Comparison of ENCODE assay signal across 1 cellular context in the genomic region with DNA sequence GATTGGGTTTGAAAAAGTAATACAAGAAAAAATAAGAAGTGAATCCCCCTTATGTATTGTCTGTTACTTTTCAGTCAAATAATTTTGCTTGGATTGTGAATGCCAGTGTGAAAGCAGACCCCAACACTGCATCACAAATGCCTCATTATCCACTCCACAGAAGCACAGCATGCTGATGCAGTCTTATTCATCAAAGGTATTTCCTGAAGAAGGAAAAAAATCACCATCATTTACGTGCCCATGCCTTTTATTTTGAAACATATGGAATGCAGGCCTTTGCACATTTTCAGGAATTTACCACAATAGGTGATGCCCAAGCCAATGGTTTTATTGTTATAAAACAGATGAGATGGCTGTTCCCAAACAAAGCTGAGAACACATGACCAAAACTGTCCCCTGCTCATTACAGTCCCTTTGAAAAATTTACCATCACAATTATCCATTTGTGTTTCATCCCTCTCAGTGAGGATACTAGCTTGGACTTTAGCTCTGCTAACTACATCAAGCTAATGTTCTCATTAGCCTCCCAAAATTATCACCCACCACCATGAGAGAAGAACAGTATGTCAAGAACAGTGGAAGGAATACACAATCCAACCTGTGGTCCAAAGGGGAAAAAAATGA.
TF ChIP-seq lines count a peak whose summit lies in the region.

No MANE protein-coding gene starts in this region.

TF ChIP-seq in H1, 55 proteins besides CTCF, POLR2A, EP300 and RAD21:
- TF ChIP-seq TAF7 (optimal IDR thresholded peaks at IDR 0.05; ENCODE audit: borderline replicate concordance, low read depth, low read length) = no peak
- TF ChIP-seq YY1 (IDR thresholded peaks at IDR 0.05; ENCODE audit: low read depth, low read length) = no peak
- no peak for TF ChIP-seq SIRT6 (IDR thresholded peaks at IDR 0.05; ENCODE audit: low read length)
- TF ChIP-seq TEAD4 (IDR thresholded peaks at IDR 0.05; ENCODE audit: low read depth, low read length) = 0 out of 2 replicates have a peak, but pooled peaks have one; percentile 54
- TF ChIP-seq, protein P1, sequence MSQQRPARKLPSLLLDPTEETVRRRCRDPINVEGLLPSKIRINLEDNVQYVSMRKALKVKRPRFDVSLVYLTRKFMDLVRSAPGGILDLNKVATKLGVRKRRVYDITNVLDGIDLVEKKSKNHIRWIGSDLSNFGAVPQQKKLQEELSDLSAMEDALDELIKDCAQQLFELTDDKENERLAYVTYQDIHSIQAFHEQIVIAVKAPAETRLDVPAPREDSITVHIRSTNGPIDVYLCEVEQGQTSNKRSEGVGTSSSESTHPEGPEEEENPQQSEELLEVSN (IDR thresholded peaks at IDR 0.05) = no peak
- TF ChIP-seq BCL11A (IDR thresholded peaks at IDR 0.05; ENCODE audit: low read depth in 2 of 2, low read length in 2 of 2) = no peak
- TF ChIP-seq RXRA (IDR thresholded peaks at IDR 0.05; ENCODE audit: insufficient read depth, low read depth, low read length) = no peak
- peak; percentile 14; the same call in 1 of the 2 replicates for TF ChIP-seq CREB1 (IDR thresholded peaks at IDR 0.05)
- TF ChIP-seq SIN3A (conservative IDR thresholded peaks at IDR 0.05 in 1 of 2, IDR thresholded peaks at IDR 0.05 in 1 of 2; ENCODE audit: low read depth in 1 of 2, low read length in 2 of 2) = no peak
- no peak for TF ChIP-seq CBX5 (IDR thresholded peaks at IDR 0.05; ENCODE audit: low read depth, low read length)
- TF ChIP-seq GTF2F1 (IDR thresholded peaks at IDR 0.05; ENCODE audit: borderline replicate concordance, low read depth, low read length) = no peak
- TF ChIP-seq EZH2 (IDR thresholded peaks at IDR 0.05; ENCODE audit: low read depth, low read length, severe bottlenecking) = no peak
- no peak for TF ChIP-seq ZNF274 (IDR thresholded peaks at IDR 0.05; ENCODE audit: borderline replicate concordance, extremely low read depth, low read length)
- TF ChIP-seq, protein P2, sequence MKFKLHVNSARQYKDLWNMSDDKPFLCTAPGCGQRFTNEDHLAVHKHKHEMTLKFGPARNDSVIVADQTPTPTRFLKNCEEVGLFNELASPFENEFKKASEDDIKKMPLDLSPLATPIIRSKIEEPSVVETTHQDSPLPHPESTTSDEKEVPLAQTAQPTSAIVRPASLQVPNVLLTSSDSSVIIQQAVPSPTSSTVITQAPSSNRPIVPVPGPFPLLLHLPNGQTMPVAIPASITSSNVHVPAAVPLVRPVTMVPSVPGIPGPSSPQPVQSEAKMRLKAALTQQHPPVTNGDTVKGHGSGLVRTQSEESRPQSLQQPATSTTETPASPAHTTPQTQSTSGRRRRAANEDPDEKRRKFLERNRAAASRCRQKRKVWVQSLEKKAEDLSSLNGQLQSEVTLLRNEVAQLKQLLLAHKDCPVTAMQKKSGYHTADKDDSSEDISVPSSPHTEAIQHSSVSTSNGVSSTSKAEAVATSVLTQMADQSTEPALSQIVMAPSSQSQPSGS (IDR thresholded peaks at IDR 0.05; ENCODE audit: low read length) = no peak
- 0 out of 2 replicates have a peak, but pooled peaks have one; percentile 4 for TF ChIP-seq POU5F1 (IDR thresholded peaks at IDR 0.05; ENCODE audit: low read depth, low read length)
- no peak for TF ChIP-seq SIX5 (IDR thresholded peaks at IDR 0.05; ENCODE audit: low read depth, low read length)
- TF ChIP-seq, protein P3, sequence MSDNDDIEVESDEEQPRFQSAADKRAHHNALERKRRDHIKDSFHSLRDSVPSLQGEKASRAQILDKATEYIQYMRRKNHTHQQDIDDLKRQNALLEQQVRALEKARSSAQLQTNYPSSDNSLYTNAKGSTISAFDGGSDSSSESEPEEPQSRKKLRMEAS (IDR thresholded peaks at IDR 0.05) = peak; percentile 25; the same call in 1 of the 2 replicates
- TF ChIP-seq HDAC6 (IDR thresholded peaks at IDR 0.05; ENCODE audit: low read depth, low read length) = no peak
- TF ChIP-seq PHF8 (conservative IDR thresholded peaks at IDR 0.05; ENCODE audit: low read depth, low read length) = no peak
- TF ChIP-seq ASH2L (IDR thresholded peaks at IDR 0.05; ENCODE audit: low read length) = no peak
- no peak for TF ChIP-seq SP2 (IDR thresholded peaks at IDR 0.05; ENCODE audit: low read length)
- TF ChIP-seq CHD2 (IDR thresholded peaks at IDR 0.05; ENCODE audit: low read length) = no peak
- TF ChIP-seq, protein P4, sequence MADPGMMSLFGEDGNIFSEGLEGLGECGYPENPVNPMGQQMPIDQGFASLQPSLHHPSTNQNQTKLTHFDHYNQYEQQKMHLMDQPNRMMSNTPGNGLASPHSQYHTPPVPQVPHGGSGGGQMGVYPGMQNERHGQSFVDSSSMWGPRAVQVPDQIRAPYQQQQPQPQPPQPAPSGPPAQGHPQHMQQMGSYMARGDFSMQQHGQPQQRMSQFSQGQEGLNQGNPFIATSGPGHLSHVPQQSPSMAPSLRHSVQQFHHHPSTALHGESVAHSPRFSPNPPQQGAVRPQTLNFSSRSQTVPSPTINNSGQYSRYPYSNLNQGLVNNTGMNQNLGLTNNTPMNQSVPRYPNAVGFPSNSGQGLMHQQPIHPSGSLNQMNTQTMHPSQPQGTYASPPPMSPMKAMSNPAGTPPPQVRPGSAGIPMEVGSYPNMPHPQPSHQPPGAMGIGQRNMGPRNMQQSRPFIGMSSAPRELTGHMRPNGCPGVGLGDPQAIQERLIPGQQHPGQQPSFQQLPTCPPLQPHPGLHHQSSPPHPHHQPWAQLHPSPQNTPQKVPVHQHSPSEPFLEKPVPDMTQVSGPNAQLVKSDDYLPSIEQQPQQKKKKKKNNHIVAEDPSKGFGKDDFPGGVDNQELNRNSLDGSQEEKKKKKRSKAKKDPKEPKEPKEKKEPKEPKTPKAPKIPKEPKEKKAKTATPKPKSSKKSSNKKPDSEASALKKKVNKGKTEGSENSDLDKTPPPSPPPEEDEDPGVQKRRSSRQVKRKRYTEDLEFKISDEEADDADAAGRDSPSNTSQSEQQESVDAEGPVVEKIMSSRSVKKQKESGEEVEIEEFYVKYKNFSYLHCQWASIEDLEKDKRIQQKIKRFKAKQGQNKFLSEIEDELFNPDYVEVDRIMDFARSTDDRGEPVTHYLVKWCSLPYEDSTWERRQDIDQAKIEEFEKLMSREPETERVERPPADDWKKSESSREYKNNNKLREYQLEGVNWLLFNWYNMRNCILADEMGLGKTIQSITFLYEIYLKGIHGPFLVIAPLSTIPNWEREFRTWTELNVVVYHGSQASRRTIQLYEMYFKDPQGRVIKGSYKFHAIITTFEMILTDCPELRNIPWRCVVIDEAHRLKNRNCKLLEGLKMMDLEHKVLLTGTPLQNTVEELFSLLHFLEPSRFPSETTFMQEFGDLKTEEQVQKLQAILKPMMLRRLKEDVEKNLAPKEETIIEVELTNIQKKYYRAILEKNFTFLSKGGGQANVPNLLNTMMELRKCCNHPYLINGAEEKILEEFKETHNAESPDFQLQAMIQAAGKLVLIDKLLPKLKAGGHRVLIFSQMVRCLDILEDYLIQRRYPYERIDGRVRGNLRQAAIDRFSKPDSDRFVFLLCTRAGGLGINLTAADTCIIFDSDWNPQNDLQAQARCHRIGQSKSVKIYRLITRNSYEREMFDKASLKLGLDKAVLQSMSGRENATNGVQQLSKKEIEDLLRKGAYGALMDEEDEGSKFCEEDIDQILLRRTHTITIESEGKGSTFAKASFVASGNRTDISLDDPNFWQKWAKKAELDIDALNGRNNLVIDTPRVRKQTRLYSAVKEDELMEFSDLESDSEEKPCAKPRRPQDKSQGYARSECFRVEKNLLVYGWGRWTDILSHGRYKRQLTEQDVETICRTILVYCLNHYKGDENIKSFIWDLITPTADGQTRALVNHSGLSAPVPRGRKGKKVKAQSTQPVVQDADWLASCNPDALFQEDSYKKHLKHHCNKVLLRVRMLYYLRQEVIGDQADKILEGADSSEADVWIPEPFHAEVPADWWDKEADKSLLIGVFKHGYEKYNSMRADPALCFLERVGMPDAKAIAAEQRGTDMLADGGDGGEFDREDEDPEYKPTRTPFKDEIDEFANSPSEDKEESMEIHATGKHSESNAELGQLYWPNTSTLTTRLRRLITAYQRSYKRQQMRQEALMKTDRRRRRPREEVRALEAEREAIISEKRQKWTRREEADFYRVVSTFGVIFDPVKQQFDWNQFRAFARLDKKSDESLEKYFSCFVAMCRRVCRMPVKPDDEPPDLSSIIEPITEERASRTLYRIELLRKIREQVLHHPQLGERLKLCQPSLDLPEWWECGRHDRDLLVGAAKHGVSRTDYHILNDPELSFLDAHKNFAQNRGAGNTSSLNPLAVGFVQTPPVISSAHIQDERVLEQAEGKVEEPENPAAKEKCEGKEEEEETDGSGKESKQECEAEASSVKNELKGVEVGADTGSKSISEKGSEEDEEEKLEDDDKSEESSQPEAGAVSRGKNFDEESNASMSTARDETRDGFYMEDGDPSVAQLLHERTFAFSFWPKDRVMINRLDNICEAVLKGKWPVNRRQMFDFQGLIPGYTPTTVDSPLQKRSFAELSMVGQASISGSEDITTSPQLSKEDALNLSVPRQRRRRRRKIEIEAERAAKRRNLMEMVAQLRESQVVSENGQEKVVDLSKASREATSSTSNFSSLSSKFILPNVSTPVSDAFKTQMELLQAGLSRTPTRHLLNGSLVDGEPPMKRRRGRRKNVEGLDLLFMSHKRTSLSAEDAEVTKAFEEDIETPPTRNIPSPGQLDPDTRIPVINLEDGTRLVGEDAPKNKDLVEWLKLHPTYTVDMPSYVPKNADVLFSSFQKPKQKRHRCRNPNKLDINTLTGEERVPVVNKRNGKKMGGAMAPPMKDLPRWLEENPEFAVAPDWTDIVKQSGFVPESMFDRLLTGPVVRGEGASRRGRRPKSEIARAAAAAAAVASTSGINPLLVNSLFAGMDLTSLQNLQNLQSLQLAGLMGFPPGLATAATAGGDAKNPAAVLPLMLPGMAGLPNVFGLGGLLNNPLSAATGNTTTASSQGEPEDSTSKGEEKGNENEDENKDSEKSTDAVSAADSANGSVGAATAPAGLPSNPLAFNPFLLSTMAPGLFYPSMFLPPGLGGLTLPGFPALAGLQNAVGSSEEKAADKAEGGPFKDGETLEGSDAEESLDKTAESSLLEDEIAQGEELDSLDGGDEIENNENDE (IDR thresholded peaks at IDR 0.05; ENCODE audit: insufficient replicate concordance, low read length) = peak; percentile 64
- TF ChIP-seq KDM4A (IDR thresholded peaks at IDR 0.05; ENCODE audit: low read depth, low read length, severe bottlenecking) = no peak
- no peak for TF ChIP-seq FOSL1 (IDR thresholded peaks at IDR 0.05; ENCODE audit: insufficient read depth, low read depth, low read length)
- no peak for TF ChIP-seq CHD1 (IDR thresholded peaks at IDR 0.05; ENCODE audit: low read depth, low read length)
- no peak for TF ChIP-seq SP1 (IDR thresholded peaks at IDR 0.05; ENCODE audit: low read depth, low read length)
